1 cellular context compared by ENCODE assay signal in genomic region chr10:101007099-101007711, GRCh38.
TF ChIP-seq lines count a peak whose summit lies in the region.

No MANE protein-coding gene starts in this region.

TF ChIP-seq in H1, 55 proteins besides CTCF, POLR2A, EP300 and RAD21:
- TF ChIP-seq HDAC6 (IDR thresholded peaks at IDR 0.05; ENCODE audit: low read depth, low read length) (no peak), E2F6 (IDR thresholded peaks at IDR 0.05) (no peak), BACH1 (IDR thresholded peaks at IDR 0.05; ENCODE audit: low read length) (no peak), GTF2F1 (IDR thresholded peaks at IDR 0.05; ENCODE audit: borderline replicate concordance, low read depth, low read length) (no peak), TBP (IDR thresholded peaks at IDR 0.05; ENCODE audit: low read depth, low read length) (no peak)
